ENCODE assay signal across 9 cellular contexts in genomic region chr1:14970115-14970798, GRCh38.
DNase-seq lines count a peak whose midpoint lies in the region; ATAC-seq, FAIRE-seq and TF ChIP-seq lines count a peak whose summit lies in the region.
"Had no signal": no experiment of that assay in that cellular context is flagged by ENCODE, and none has a peak within 500 bp of the region (broad histone marks: within the 10 kb centered on the region; RNA-seq: fewer than 3 reads in every experiment).

No MANE protein-coding gene starts in this region.

- H3K27me3 ChIP-seq in body of pancreas (no peaks in the 10 kb centered on the region), left lung (no peaks in the 10 kb centered on the region)

- H3K4me1 ChIP-seq in body of pancreas (no peaks in the 10 kb centered on the region), left lung (peaks cover 14 to 15% of the 10 kb centered on the region in 2 donors)

- H3K4me3 ChIP-seq in body of pancreas (no peak overlapping the region), left lung (no peak overlapping the region)

- H3K36me3 ChIP-seq in body of pancreas (replicated peaks in 1 of 2; ENCODE audit: insufficient read depth in 1 of 2, low read depth in 2 of 2) (no peaks in the 10 kb centered on the region), left lung (no peaks in the 10 kb centered on the region)

- no peak for TF ChIP-seq POLR2A in body of pancreas (IDR thresholded peaks at IDR 0.05)

- TF ChIP-seq CTCF in AG09319 (IDR thresholded peaks at IDR 0.05; ENCODE audit: low read depth, low read length) (no peak), body of pancreas (IDR thresholded peaks at IDR 0.05) (no peak), left lung (IDR thresholded peaks at IDR 0.05) (no peak)

- intact Hi-C loops in body of pancreas (cut with DNase I) (no loop called here), left lung (cut with DNase I) (no loop called here)

- DNase-seq in AG09319 (ENCODE audit: extremely low read depth, low read depth), result peak; percentile 88
- peak; percentile 60 for DNase-seq in HTR-8/SVneo (ENCODE audit: insufficient read length, low spot score)
- peak; percentile 29 to 56 (median 54) for DNase-seq in body of pancreas
- peak in 1 of 2 donors; percentile 47 for DNase-seq in left lung
- DNase-seq in substantia nigra (lab: John Stamatoyannopoulos, UW), result peak in 30 of 49 donors; percentile 7 to 80 (median 29)
- no peak for DNase-seq in NCI-H187 (lab: John Stamatoyannopoulos, UW)
- DNase-seq in NCI-H69 (lab: John Stamatoyannopoulos, UW), result no peak

- ATAC-seq in body of pancreas (peak; percentile 50), left lung (peak; percentile 38), HG03460 (IDR thresholded peaks at IDR 0.05; ENCODE audit: unreplicated experiment) (no peak)
- ATAC-seq: activated naive CD4-positive, alpha-beta T cell treated with anti-CD3 and anti-CD28 coated beads, Interleukin-2, amount 50 U/mL, for 72 hours had no signal

- no peaks in the 10 kb centered on the region for H3K9me3 ChIP-seq in body of pancreas
- peaks cover 0 to 6% of the 10 kb centered on the region in 2 donors for H3K9me3 ChIP-seq in left lung

- no peak for FAIRE-seq in HTR-8/SVneo (lab: Jason Lieb, UNC)

- 62 to 70% methylated on average over 14 to 16 of the region's 16 CpGs for WGBS in body of pancreas, 2 donors

- H3K27ac ChIP-seq in body of pancreas (no peak overlapping the region), left lung (no peak overlapping the region), substantia nigra (ENCODE audit: low read depth, low read length, poor library complexity, severe bottlenecking) (no peak overlapping the region)

Comparison
In these comparisons a context has a peak if more than half of its experiments do, and no peak if none do; other contexts are left out.
1. DNase-seq: peak in AG09319 (single experiment), HTR-8/SVneo (single experiment), body of pancreas (4 of 4) and substantia nigra (30 of 49); none in NCI-H187 (0 of 2) and NCI-H69 (single experiment).